ENCODE assay signal across 16 cellular contexts in genomic region chr10:3105905-3106304, GRCh38. TPM values are rescaled to one million over a fixed set of nuclear protein-coding genes. Genes with fewer than 3 reads are reported as not detected.
DNase-seq lines count a peak whose midpoint lies in the region; ATAC-seq and TF ChIP-seq lines count a peak whose summit lies in the region.
"Had no signal": no experiment of that assay in that cellular context is flagged by ENCODE, and none has a peak within 500 bp of the region (broad histone marks: within the 10 kb centered on the region; RNA-seq: fewer than 3 reads in every experiment).

No MANE protein-coding gene starts in this region.

- intact Hi-C loops in left ventricle myocardium inferior (cut with micrococcal nuclease) (no loop called here), right cardiac atrium (cut with DNase I) (no loop called here), esophagus muscularis mucosa (cut with DNase I) (no loop called here), lower leg skin (cut with DNase I; ENCODE audit: low total_unique reads) (no loop called here)

- 88% methylated on average over 17 of the region's 20 CpGs for WGBS in right cardiac atrium
- 88% methylated on average over 12 of the region's 20 CpGs for WGBS in esophagus muscularis mucosa
- 85 to 93% methylated on average over 16 to 20 of the region's 20 CpGs for WGBS in lower leg skin, 2 donors

- peak overlapping the region; percentile 75 for H3K9ac ChIP-seq in skeletal muscle satellite cell (ENCODE audit: low read depth, low read length)

- no peak for TF ChIP-seq EP300 in esophagus muscularis mucosa (IDR thresholded peaks at IDR 0.05)

- H3K9me3 ChIP-seq in left ventricle myocardium inferior (replicated peaks), result no peaks in the 10 kb centered on the region
- H3K9me3 ChIP-seq in right cardiac atrium (ENCODE audit: control insufficient read depth, low read length), result no peaks in the 10 kb centered on the region
- H3K9me3 ChIP-seq in RWPE2 (ENCODE audit: severe bottlenecking), result no peaks in the 10 kb centered on the region
- H3K9me3 ChIP-seq in esophagus muscularis mucosa, result no peaks in the 10 kb centered on the region
- H3K9me3 ChIP-seq in skeletal muscle satellite cell (replicated peaks; ENCODE audit: low read length), result no peaks in the 10 kb centered on the region
- H3K9me3 ChIP-seq: BE2C had no signal

- in situ Hi-C loops in KBM-7 (cut with MboI; ENCODE audit: low pct_unique_long_range_greater_than_20kb, low sequenced_read_pairs), result no loop called here

- H3K27me3 ChIP-seq in left ventricle myocardium inferior (ENCODE audit: low read depth), result no peaks in the 10 kb centered on the region
- no peaks in the 10 kb centered on the region for H3K27me3 ChIP-seq in right cardiac atrium (ENCODE audit: control insufficient read depth, insufficient read depth)
- no peaks in the 10 kb centered on the region for H3K27me3 ChIP-seq in RWPE2 (ENCODE audit: insufficient read depth, poor library complexity, severe bottlenecking)
- no peaks in the 10 kb centered on the region for H3K27me3 ChIP-seq in esophagus muscularis mucosa
- H3K27me3 ChIP-seq in skeletal muscle satellite cell (ENCODE audit: control insufficient read depth, insufficient read depth, low read length), result no peaks in the 10 kb centered on the region
- H3K27me3 ChIP-seq: BE2C had no signal

- H3K36me3 ChIP-seq in left ventricle myocardium inferior (peaks cover 57% of the 10 kb centered on the region), RWPE2 (ENCODE audit: low read depth) (peaks cover 82% of the 10 kb centered on the region), esophagus muscularis mucosa (peaks cover 20 to 65% (median 49%) of the 10 kb centered on the region in 4 donors), skeletal muscle satellite cell (ENCODE audit: insufficient read depth, low read length) (peaks cover 62% of the 10 kb centered on the region)
- H3K36me3 ChIP-seq: BE2C had no signal

- TF ChIP-seq CTCF in left ventricle myocardium inferior (IDR thresholded peaks at IDR 0.05; ENCODE audit: borderline replicate concordance) (no peak), RWPE2 (IDR thresholded peaks at IDR 0.05; ENCODE audit: poor library complexity, severe bottlenecking) (no peak), esophagus muscularis mucosa (IDR thresholded peaks at IDR 0.05) (no peak), lower leg skin (IDR thresholded peaks at IDR 0.05) (no peak)

- H3K4me1 ChIP-seq in left ventricle myocardium inferior, result peaks cover 62% of the 10 kb centered on the region
- H3K4me1 ChIP-seq in right cardiac atrium (ENCODE audit: control insufficient read depth, insufficient read depth, low read length), result peaks cover under 1% of the 10 kb centered on the region
- H3K4me1 ChIP-seq in RWPE2 (ENCODE audit: insufficient read depth, poor library complexity, severe bottlenecking), result peaks cover 14% of the 10 kb centered on the region
- peaks cover 26 to 62% (median 55%) of the 10 kb centered on the region in 4 donors for H3K4me1 ChIP-seq in esophagus muscularis mucosa
- peaks cover 61% of the 10 kb centered on the region for H3K4me1 ChIP-seq in skeletal muscle satellite cell (ENCODE audit: control insufficient read depth, insufficient read depth, low read length)
- H3K4me1 ChIP-seq: BE2C had no signal

- peak overlapping the region; percentile 71 for H3K27ac ChIP-seq in left ventricle myocardium inferior (replicated peaks)
- H3K27ac ChIP-seq in right cardiac atrium (ENCODE audit: low read length), result no peak overlapping the region
- H3K27ac ChIP-seq in RWPE2 (ENCODE audit: poor library complexity, severe bottlenecking), result peak overlapping the region; percentile 95
- peak overlapping the region in 3 of 4 donors; percentile 82 to 91 (median 88) for H3K27ac ChIP-seq in esophagus muscularis mucosa (replicated peaks in 1 of 4)

- TF ChIP-seq POLR2A in esophagus muscularis mucosa (IDR thresholded peaks at IDR 0.05; ENCODE audit: low read depth) (no peak), lower leg skin (IDR thresholded peaks at IDR 0.05) (no peak)

- H3K4me3 ChIP-seq in left ventricle myocardium inferior, result no peak overlapping the region
- H3K4me3 ChIP-seq in right cardiac atrium (ENCODE audit: low read length), result no peak overlapping the region
- H3K4me3 ChIP-seq in RWPE2 (ENCODE audit: severe bottlenecking), result no peak overlapping the region
- H3K4me3 ChIP-seq in esophagus muscularis mucosa, result no peak overlapping the region
- no peak overlapping the region for H3K4me3 ChIP-seq in skeletal muscle satellite cell (ENCODE audit: low read length)
- H3K4me3 ChIP-seq in lower leg skin (ENCODE audit: low read depth, poor library complexity, severe bottlenecking), result no peak overlapping the region

- H3K4me2 ChIP-seq in skeletal muscle satellite cell (ENCODE audit: low read length), result peak overlapping the region; percentile 58

- DNase-seq in left ventricle myocardium inferior (no peak), right cardiac atrium (no peak), RWPE2 (ENCODE audit: low spot score) (no peak), esophagus muscularis mucosa (ENCODE audit: extremely low spot score) (no peak), lower leg skin (ENCODE audit: low spot score in 2 of 2) (no peak), KBM-7 (no peak), DMS 273 (lab: John Stamatoyannopoulos, UW; ENCODE audit: unreplicated experiment) (no peak)
- DNase-seq: BE2C; CD4-positive, alpha-beta T cell; NCI-H1048; NCI-H1436 treated with DMSO at 0.1 percent for 48 hours; NCI-H2081; NCI-H2227 treated with DMSO at 0.1 percent for 48 hours; NCI-H526 treated with DMSO at 0.1 percent for 48 hours; SIG-M5 had no signal

- no peak for ATAC-seq in right cardiac atrium
- no peak for ATAC-seq in RWPE2 (ENCODE audit: low read depth)

RNA-seq across cellular contexts. Expression of gene PFKP, which starts 38.6 kb away (rescaled TPM):
- total RNA-seq in left ventricle myocardium inferior (206 TPM), right cardiac atrium (100 to 1,000 TPM in 3 of 4 donors, 10 to 100 TPM in 1; 88.7 to 120 (median 114) TPM), esophagus muscularis mucosa (100 to 1,000 TPM in 3 of 4 donors, 10 to 100 TPM in 1; 90.8 to 255 (median 112) TPM), lower leg skin (10 to 100 TPM; 54.9 to 79.3 (median 65.5) TPM)
- polyA plus RNA-seq in right cardiac atrium, result 86.8 TPM
- total RNA-seq in skeletal muscle satellite cell (2012; rRNA removed), result 265 and 306 TPM in 2 replicates
